ENCODE assay signal across 23 cellular contexts in genomic region chr14:32018391-32019092, GRCh38. TPM values are rescaled to one million over a fixed set of nuclear protein-coding genes. Genes with fewer than 3 reads are reported as not detected.
A peak's percentile ranks its signal among the peaks of the same experiment; 100 is the strongest.
DNase-seq lines count a peak whose midpoint lies in the region; ATAC-seq and TF ChIP-seq lines count a peak whose summit lies in the region.
"Had no signal": no experiment of that assay in that cellular context is flagged by ENCODE, and none has a peak within 500 bp of the region (broad histone marks: within the 10 kb centered on the region; RNA-seq: fewer than 3 reads in every experiment).

No MANE protein-coding gene starts in this region.

- H2AFZ ChIP-seq in hepatocyte, result peak overlapping the region; percentile 28
- peak overlapping the region; percentile 86 for H2AFZ ChIP-seq in smooth muscle cell (ENCODE audit: low read depth)

- H3K4me2 ChIP-seq in hepatocyte (no peak overlapping the region), smooth muscle cell (peak overlapping the region; percentile 48)
- H3K4me2 ChIP-seq: SK-N-SH had no signal

- H3K79me2 ChIP-seq in hepatocyte, result no peaks in the 10 kb centered on the region
- H3K79me2 ChIP-seq in smooth muscle cell (ENCODE audit: low read depth), result no peaks in the 10 kb centered on the region

- H3K4me3 ChIP-seq in heart right ventricle, result no peak overlapping the region
- no peak overlapping the region for H3K4me3 ChIP-seq in hepatocyte
- H3K4me3 ChIP-seq in smooth muscle cell, result no peak overlapping the region
- H3K4me3 ChIP-seq: thyroid gland had no signal

- intact Hi-C loops in heart right ventricle (cut with DNase I) (no loop called here), cardiac septum (cut with DNase I) (no loop called here)

- H3K4me1 ChIP-seq in heart right ventricle, result peaks cover 3 to 59% (median 33%) of the 10 kb centered on the region in 9 donors
- no peaks in the 10 kb centered on the region for H3K4me1 ChIP-seq in hepatocyte (ENCODE audit: insufficient read depth)
- H3K4me1 ChIP-seq in smooth muscle cell (ENCODE audit: low read depth), result peaks cover 32% of the 10 kb centered on the region
- H3K4me1 ChIP-seq: thyroid gland had no signal

- H3K27ac ChIP-seq in heart right ventricle, result peak overlapping the region in 7 of 10 donors; percentile 3 to 69 (median 51)
- H3K27ac ChIP-seq in caudate nucleus (ENCODE audit: low read depth, low read length), result peak overlapping the region; percentile 82
- H3K27ac ChIP-seq in hepatocyte, result peak overlapping the region; percentile 27
- peak overlapping the region; percentile 45 for H3K27ac ChIP-seq in smooth muscle cell (ENCODE audit: low read depth)
- H3K27ac ChIP-seq: thyroid gland had no signal

- WGBS in heart right ventricle, 2 donors, result 70 to 72% methylated on average over 3 of the region's 3 CpGs
- 60% methylated on average over 3 of the region's 3 CpGs for WGBS in hepatocyte (ENCODE audit: low lambda C conversion rate, missing lambda C conversion rate)
- WGBS in smooth muscle cell (ENCODE audit: low lambda C conversion rate), result 65% methylated on average over 3 of the region's 3 CpGs

- no peak for TF ChIP-seq CTCF in heart right ventricle (IDR thresholded peaks at IDR 0.05)
- no peak for TF ChIP-seq CTCF in hepatocyte (IDR thresholded peaks at IDR 0.05; ENCODE audit: poor library complexity)
- no peak for TF ChIP-seq CTCF in smooth muscle cell (IDR thresholded peaks at IDR 0.05; ENCODE audit: borderline replicate concordance, insufficient read depth, poor library complexity, severe bottlenecking)

- DNase-seq in heart right ventricle, result no peak
- DNase-seq in cardiac septum (ENCODE audit: low spot score), result no peak
- no peak for DNase-seq in caudate nucleus (lab: John Stamatoyannopoulos, UW)
- no peak for DNase-seq in hepatocyte (ENCODE audit: low spot score)
- DNase-seq in smooth muscle cell (lab: John Stamatoyannopoulos, UW; ENCODE audit: unreplicated experiment), result no peak
- DNase-seq in stimulated activated CD4-positive, alpha-beta T cell treated with anti-CD3 and anti-CD28 coated beads, Interleukin-1b, Interleukin-23, amount 100 ng/mL, for 48 hours, result no peak
- DNase-seq in stimulated activated CD4-positive, alpha-beta T cell treated with anti-CD3 and anti-CD28 coated beads, Interleukin-4, amount 100 ng/mL, for 1 hour, result no peak
- no peak for DNase-seq in activated CD8-positive, alpha-beta memory T cell treated with anti-CD3 and anti-CD28 coated beads, Interleukin-2, amount 50 U/mL, for 48 hours
- DNase-seq: activated CD4-positive, alpha-beta T cell treated with anti-CD3 and anti-CD28 coated beads, Interleukin-2, amount 50 U/mL, for 48 hours; activated naive CD4-positive, alpha-beta T cell treated with anti-CD3 and anti-CD28 coated beads, Interleukin-2, amount 50 U/mL, for 16 hours; CD4-positive, alpha-beta T cell; central memory CD4-positive, alpha-beta T cell; dermis blood vessel endothelial cell; left cardiac atrium; NCI-H1092 treated with DMSO at 0.1 percent for 48 hours; NCI-H187 treated with DMSO at 0.1 percent for 48 hours; NCI-H345; NCI-H774; posterior cingulate gyrus; RPMI8226; SK-N-SH; thyroid gland had no signal

- no peaks in the 10 kb centered on the region for H3K9me2 ChIP-seq in hepatocyte (replicated peaks; ENCODE audit: insufficient read depth)
- H3K9me2 ChIP-seq: SK-N-SH had no signal

- no peak overlapping the region for H3K9ac ChIP-seq in smooth muscle cell (ENCODE audit: low read depth)
- H3K9ac ChIP-seq: SK-N-SH had no signal

- H3K9me3 ChIP-seq in heart right ventricle (no peaks in the 10 kb centered on the region), hepatocyte (ENCODE audit: low read depth) (no peaks in the 10 kb centered on the region), smooth muscle cell (replicated peaks; ENCODE audit: low read depth) (no peaks in the 10 kb centered on the region)
- H3K9me3 ChIP-seq: SK-N-SH, thyroid gland had no signal

- H3F3A ChIP-seq in smooth muscle cell (ENCODE audit: low read depth), result no peaks in the 10 kb centered on the region

- no peak for ATAC-seq in heart right ventricle
- ATAC-seq: activated CD4-positive, CD25-positive, alpha-beta regulatory T cell treated with anti-CD3 and anti-CD28 coated beads, Interleukin-2, amount 50 U/mL, for 24 hours had no signal

- H4K20me1 ChIP-seq in hepatocyte (ENCODE audit: insufficient read depth, poor library complexity, severe bottlenecking), result no peaks in the 10 kb centered on the region
- no peaks in the 10 kb centered on the region for H4K20me1 ChIP-seq in smooth muscle cell (ENCODE audit: low read depth)

- H3K36me3 ChIP-seq in heart right ventricle, result no peaks in the 10 kb centered on the region
- H3K36me3 ChIP-seq in hepatocyte (replicated peaks; ENCODE audit: insufficient read depth, low read depth), result no peaks in the 10 kb centered on the region
- no peaks in the 10 kb centered on the region for H3K36me3 ChIP-seq in smooth muscle cell (ENCODE audit: low read depth)
- H3K36me3 ChIP-seq: thyroid gland had no signal

- H3K27me3 ChIP-seq in heart right ventricle, result no peaks in the 10 kb centered on the region
- no peaks in the 10 kb centered on the region for H3K27me3 ChIP-seq in hepatocyte
- H3K27me3 ChIP-seq in smooth muscle cell (ENCODE audit: low read depth), result no peaks in the 10 kb centered on the region
- H3K27me3 ChIP-seq: thyroid gland had no signal

RNA-seq across cellular contexts. Expression of gene ARHGAP5, which starts 58.6 kb away (rescaled TPM):
- total RNA-seq in heart right ventricle (100 to 1,000 TPM; 171 to 301 (median 240) TPM), cardiac septum (253 TPM), hepatocyte (136 and 144 TPM in 2 replicates), smooth muscle cell (217 and 298 TPM in 2 replicates)
- polyA plus RNA-seq in heart right ventricle (10 to 100 TPM; 20.7 to 27.0 TPM), hepatocyte (14.2 and 16.5 TPM in 2 replicates), smooth muscle cell (24.1 and 24.9 TPM in 2 replicates)

Comparison
In these comparisons a context has a peak if more than half of its experiments do, and no peak if none do; other contexts are left out.
1. H3K27ac ChIP-seq: peak in every context shown above with its lines; median percentile 82 in caudate nucleus; 51 in heart right ventricle; 45 in smooth muscle cell; 27 in hepatocyte.